In genomic region chr11:76704171-76704948, GRCh38 we compare ENCODE assay signal across 13 cellular contexts. TPM values are rescaled to one million over a fixed set of nuclear protein-coding genes. Genes with fewer than 3 reads are reported as not detected.
DNase-seq lines count a peak whose midpoint lies in the region; ATAC-seq and TF ChIP-seq lines count a peak whose summit lies in the region.
"Had no signal": no experiment of that assay in that cellular context is flagged by ENCODE, and none has a peak within 500 bp of the region (broad histone marks: within the 10 kb centered on the region; RNA-seq: fewer than 3 reads in every experiment).

No MANE protein-coding gene starts in this region.

- H3K4ac ChIP-seq in trophoblast cell (ENCODE audit: low read depth, low read length) = no peak overlapping the region

- ATAC-seq in HG03571 (IDR thresholded peaks at IDR 0.05; ENCODE audit: unreplicated experiment) (no peak), HG02798 (IDR thresholded peaks at IDR 0.05; ENCODE audit: poor library complexity, unreplicated experiment) (no peak)
- ATAC-seq: CD8-positive, alpha-beta T cell had no signal

- DNase-seq in NCI-H82 (lab: John Stamatoyannopoulos, UW) (peak; percentile 83), erythroblast (lab: John Stamatoyannopoulos, UW) (peak; percentile 56 to 63), trophoblast cell (no peak), SK-N-DZ (ENCODE audit: low spot score) (no peak)
- DNase-seq: CD8-positive, alpha-beta T cell; GOT3; NCI-H1092 treated with DMSO at 0.1 percent for 48 hours; NCI-H1694 treated with DMSO at 0.1 percent for 48 hours; SJCRH30 had no signal

- no peak for TF ChIP-seq POLR2A in erythroblast (IDR thresholded peaks at IDR 0.05; ENCODE audit: low read length)

- POLR2A ChIA-PET in HEK293 (lab: Yijun Ruan, JAX) = no interaction called here

- no peak overlapping the region for H2AFZ ChIP-seq in trophoblast cell (ENCODE audit: insufficient read depth, low read length, poor library complexity)

- H3K27me3 ChIP-seq in trophoblast cell (ENCODE audit: insufficient read depth, low read length) = no peaks in the 10 kb centered on the region
- H3K27me3 ChIP-seq: SJCRH30 had no signal

- no peak overlapping the region for H2BK120ac ChIP-seq in trophoblast cell (ENCODE audit: insufficient read depth, low read length, poor library complexity)

- H2BK12ac ChIP-seq in trophoblast cell (ENCODE audit: low read length) = no peak overlapping the region

- H2BK5ac ChIP-seq in trophoblast cell (ENCODE audit: low read depth, low read length, poor library complexity) = no peak overlapping the region

- H3K27ac ChIP-seq in HEK293 (ENCODE audit: extremely low read depth, low read depth, low read length) = no peak overlapping the region
- no peak overlapping the region for H3K27ac ChIP-seq in trophoblast cell (ENCODE audit: low read depth, low read length)
- H3K27ac ChIP-seq: KMS-11, SJCRH30 had no signal

- H3K4me1 ChIP-seq in HEK293 (ENCODE audit: control insufficient read depth, insufficient read depth, low read length) (no peaks in the 10 kb centered on the region), trophoblast cell (ENCODE audit: control insufficient read depth in 1 of 2, insufficient read depth in 2 of 2, low read length in 2 of 2) (peaks cover 26 to 31% of the 10 kb centered on the region in 2 experiments)

- no peak overlapping the region for H3K4me2 ChIP-seq in trophoblast cell (ENCODE audit: low read length)
- H3K4me2 ChIP-seq: KMS-11 had no signal

- CTCF ChIA-PET in HEK293 (lab: Yijun Ruan, JAX) = interaction anchor here (3.5 kb wide), 1 partner anchor 17 kb away, joined by 22 read pairs; no protein-coding TSS in a partner anchor

- H3K9me3 ChIP-seq in HEK293 (ENCODE audit: control insufficient read depth, insufficient read depth, low read depth, low read length) (no peaks in the 10 kb centered on the region), trophoblast cell (ENCODE audit: insufficient read depth, low read depth, low read length) (no peaks in the 10 kb centered on the region)
- H3K9me3 ChIP-seq: SJCRH30 had no signal

- no CpG with 5 or more reads among the region's 5 CpGs for WGBS in trophoblast cell (ENCODE audit: extremely low coverage, insufficient coverage, insufficient read length)

- H4K91ac ChIP-seq in trophoblast cell (ENCODE audit: low read depth, low read length) = peak overlapping the region; percentile 3

- no peak overlapping the region for H3K18ac ChIP-seq in trophoblast cell (ENCODE audit: low read length)

- H3K36me3 ChIP-seq in HEK293 (ENCODE audit: control insufficient read depth in 2 of 2, insufficient read depth in 1 of 2, low read length in 2 of 2) (no peaks in the 10 kb centered on the region), trophoblast cell (ENCODE audit: control insufficient read depth in 1 of 2, insufficient read depth in 2 of 2, low read length in 2 of 2) (no peaks in the 10 kb centered on the region)
- H3K36me3 ChIP-seq: SJCRH30 had no signal

- H3K4me3 ChIP-seq in HEK293 (ENCODE audit: low read depth, low read length) (no peak overlapping the region), trophoblast cell (ENCODE audit: low read depth, low read length) (no peak overlapping the region)
- H3K4me3 ChIP-seq: SJCRH30 had no signal

- peaks cover 14% of the 10 kb centered on the region for H3K79me1 ChIP-seq in trophoblast cell (ENCODE audit: low read length)

- no peak for TF ChIP-seq CTCF in HEK293 (tag by site-specific recombination; IDR thresholded peaks at IDR 0.05)

- H3K9ac ChIP-seq in trophoblast cell (ENCODE audit: low read length) = no peak overlapping the region
- H3K9ac ChIP-seq: KMS-11 had no signal

- no peak overlapping the region for H4K12ac ChIP-seq in trophoblast cell (ENCODE audit: low read depth, low read length)

- H3K14ac ChIP-seq in trophoblast cell (ENCODE audit: low read length) = no peak overlapping the region

- no peak overlapping the region for H4K8ac ChIP-seq in trophoblast cell (ENCODE audit: low read depth, low read length)

- H3K79me2 ChIP-seq in trophoblast cell (ENCODE audit: control insufficient read depth, insufficient read depth, low read length, poor library complexity) = peaks cover 5% of the 10 kb centered on the region

- H2AK5ac ChIP-seq in trophoblast cell (ENCODE audit: low read length) = no peak overlapping the region

- no peak overlapping the region for H3K23ac ChIP-seq in trophoblast cell (ENCODE audit: low read length)

TF ChIP-seq in HEK293, 187 proteins besides CTCF, POLR2A, EP300 and RAD21:
- TF ChIP-seq ZNF112 (tag by site-specific recombination; IDR thresholded peaks at IDR 0.05) = no peak
- TF ChIP-seq ZNF366 (tag by site-specific recombination; conservative IDR thresholded peaks at IDR 0.05) = peak; percentile 50
- TF ChIP-seq ZNF488 (tag by site-specific recombination; IDR thresholded peaks at IDR 0.05) = no peak

RNA-seq across cellular contexts. Expression of gene LRRC32, which starts 33.8 kb away (rescaled TPM):
- polyA plus RNA-seq in trophoblast cell (2013) = 39.7 and 40.3 TPM in 2 replicates
- polyA plus RNA-seq in SK-N-DZ (2014; cell fraction: cytosol; rRNA removed) = 0.68 and 0.96 TPM in 2 replicates
- polyA plus RNA-seq in SK-N-DZ (2014; cell fraction: nucleus; rRNA removed) = 0.51 and 1.5 TPM in 2 replicates

Comparison
In these comparisons a context has a peak if more than half of its experiments do, and no peak if none do; other contexts are left out.
1. DNase-seq: peak in NCI-H82 (single experiment) and erythroblast (2 of 2); none in trophoblast cell (0 of 2) and SK-N-DZ (single experiment).